ENCODE assay signal across 19 cellular contexts in genomic region chr20:51955756-51956155, GRCh38.
DNase-seq lines count a peak whose midpoint lies in the region; TF ChIP-seq lines count a peak whose summit lies in the region.
"Had no signal": no experiment of that assay in that cellular context is flagged by ENCODE, and none has a peak within 500 bp of the region (broad histone marks: within the 10 kb centered on the region; RNA-seq: fewer than 3 reads in every experiment).

No MANE protein-coding gene starts in this region.

- no peaks in the 10 kb centered on the region for H3K4me1 ChIP-seq in esophagus muscularis mucosa
- H3K4me1 ChIP-seq: breast epithelium had no signal

- TF ChIP-seq POLR2A in esophagus muscularis mucosa (IDR thresholded peaks at IDR 0.05; ENCODE audit: low read depth): no peak

- no peaks in the 10 kb centered on the region for H3K9me3 ChIP-seq in esophagus muscularis mucosa
- H3K9me3 ChIP-seq: breast epithelium, heart left ventricle, stomach, transverse colon had no signal

- DNase-seq in A172 (ENCODE audit: low spot score): peak; percentile 55
- DNase-seq in HS-5 (ENCODE audit: low read depth): peak; percentile 94
- DNase-seq in brain microvascular endothelial cell: no peak
- DNase-seq in glomerular visceral epithelial cell (ENCODE audit: extremely low spot score): peak; percentile 54
- no peak for DNase-seq in DMS 273 treated with DMSO at 0.1 percent for 48 hours (lab: John Stamatoyannopoulos, UW)
- DNase-seq in esophagus muscularis mucosa (ENCODE audit: extremely low spot score): no peak
- no peak for DNase-seq in inferior parietal cortex (ENCODE audit: extremely low spot score)
- DNase-seq in activated CD8-positive, alpha-beta memory T cell treated with anti-CD3 and anti-CD28 coated beads for 24 hours: no peak
- DNase-seq: 8988T; activated CD4-positive, alpha-beta T cell treated with anti-CD3 and anti-CD28 coated beads for 48 hours; activated CD8-positive, alpha-beta memory T cell treated with anti-CD3 and anti-CD28 coated beads, Interleukin-2, amount 10 ng/mL, durations not matched to agents 7 days and 5 days; Calu3; heart left ventricle; SHP77 treated with DMSO at 0.1 percent for 48 hours; stimulated activated CD4-positive, alpha-beta T cell treated with anti-CD3 and anti-CD28 coated beads, Interleukin-4, amount 100 ng/mL, for 4 hours; stomach; T-cell; transverse colon had no signal

- H3K27ac ChIP-seq in brain microvascular endothelial cell: peak overlapping the region; percentile 90
- H3K27ac ChIP-seq in esophagus muscularis mucosa (replicated peaks in 1 of 4): no peak overlapping the region
- H3K27ac ChIP-seq: breast epithelium, heart left ventricle, stomach, transverse colon had no signal

- H3K27me3 ChIP-seq in brain microvascular endothelial cell (replicated peaks) (no peaks in the 10 kb centered on the region), esophagus muscularis mucosa (no peaks in the 10 kb centered on the region)
- H3K27me3 ChIP-seq: breast epithelium, transverse colon had no signal

- in situ Hi-C loops in brain microvascular endothelial cell (cut with HindIII; ENCODE audit: low pct_ligation_motif_present, low sequenced_read_pairs): no loop called here

- intact Hi-C loops in esophagus muscularis mucosa (cut with DNase I): no loop called here

- H3K36me3 ChIP-seq in brain microvascular endothelial cell (replicated peaks): no peaks in the 10 kb centered on the region
- no peaks in the 10 kb centered on the region for H3K36me3 ChIP-seq in esophagus muscularis mucosa
- H3K36me3 ChIP-seq: breast epithelium, heart left ventricle, stomach, transverse colon had no signal

- no peak for TF ChIP-seq EP300 in esophagus muscularis mucosa (IDR thresholded peaks at IDR 0.05)

- H3K4me3 ChIP-seq in brain microvascular endothelial cell (ENCODE audit: low read depth, low read length) (no peak overlapping the region), esophagus muscularis mucosa (no peak overlapping the region)
- H3K4me3 ChIP-seq: breast epithelium, heart left ventricle, stomach, transverse colon had no signal

- 97% methylated on average over 3 of the region's 3 CpGs for WGBS in esophagus muscularis mucosa

- TF ChIP-seq CTCF in brain microvascular endothelial cell (IDR thresholded peaks at IDR 0.05; ENCODE audit: low read depth, low read length, missing control alignments) (no peak), esophagus muscularis mucosa (IDR thresholded peaks at IDR 0.05) (no peak)

Comparison
In these comparisons a context has a peak if more than half of its experiments do, and no peak if none do; other contexts are left out.
1. DNase-seq: peak in A172 (single experiment), HS-5 (single experiment) and glomerular visceral epithelial cell (single experiment); none in brain microvascular endothelial cell (single experiment), DMS 273 treated with DMSO at 0.1 percent for 48 hours (single experiment), esophagus muscularis mucosa (single experiment), inferior parietal cortex (single experiment) and activated CD8-positive, alpha-beta memory T cell treated with anti-CD3 and anti-CD28 coated beads for 24 hours (single experiment).